ENCODE assay signal across 10 cellular contexts in the genomic region with DNA sequence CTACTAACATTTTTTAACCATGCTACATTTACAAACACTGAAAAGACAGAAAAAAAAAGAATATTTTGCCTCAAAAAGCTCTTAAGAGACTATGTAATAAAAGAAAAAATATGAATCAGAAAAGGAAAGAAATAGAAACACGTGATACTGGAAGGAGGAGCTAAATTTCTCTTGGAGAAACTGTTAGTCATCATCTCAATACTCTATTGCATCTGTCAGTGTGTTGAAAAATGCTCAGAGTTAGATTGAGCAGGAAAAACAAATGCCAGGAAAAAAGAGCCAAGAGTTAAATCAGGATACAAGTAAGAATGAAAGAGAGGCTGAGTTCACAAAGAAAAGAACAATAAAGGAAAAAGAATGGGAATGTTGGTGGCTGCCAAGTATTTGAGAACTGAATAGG. TPM values are rescaled to one million over a fixed set of nuclear protein-coding genes. Genes with fewer than 3 reads are reported as not detected.
A peak's percentile ranks its signal among the peaks of the same experiment; 100 is the strongest.
DNase-seq lines count a peak whose midpoint lies in the region; ATAC-seq and TF ChIP-seq lines count a peak whose summit lies in the region.
"Had no signal": no experiment of that assay in that cellular context is flagged by ENCODE, and none has a peak within 500 bp of the region (broad histone marks: within the 10 kb centered on the region; RNA-seq: fewer than 3 reads in every experiment).

No MANE protein-coding gene starts in this region.

- no peaks in the 10 kb centered on the region for H3K27me3 Mint-ChIP-seq in HFFc6 (ENCODE audit: insufficient read depth)
- no peaks in the 10 kb centered on the region for H3K27me3 Mint-ChIP-seq in activated CD8-positive, alpha-beta T cell treated with anti-CD3 and anti-CD28 coated beads, Interleukin-2, amount 10 ng/mL, durations not matched to agents 7 days and 5 days (ENCODE audit: low read depth)
- no peaks in the 10 kb centered on the region for H3K27me3 Mint-ChIP-seq in Caco-2 (ENCODE audit: insufficient read depth, unreplicated experiment)

- no peaks in the 10 kb centered on the region for H3K27me3 ChIP-seq in Caco-2 (replicated peaks; ENCODE audit: control insufficient read depth, insufficient read depth, low read length)
- no peaks in the 10 kb centered on the region for H3K27me3 ChIP-seq in vagina

- POLR2A ChIA-PET in activated CD8-positive, alpha-beta T cell treated with anti-CD3 and anti-CD28 coated beads, Interleukin-2, amount 10 ng/mL, durations not matched to agents 7 days and 5 days (lab: Charles Lee) = no interaction called here
- POLR2A ChIA-PET in Caco-2 (lab: Charles Lee) = no interaction called here

- no peak for TF ChIP-seq POLR2A in vagina (IDR thresholded peaks at IDR 0.05)

- H3K4me1 Mint-ChIP-seq in HFFc6 (ENCODE audit: low read depth) (peaks cover 54% of the 10 kb centered on the region), Caco-2 (ENCODE audit: low read depth, unreplicated experiment) (peaks cover 11% of the 10 kb centered on the region)
- H3K4me1 Mint-ChIP-seq in activated CD8-positive, alpha-beta T cell treated with anti-CD3 and anti-CD28 coated beads, Interleukin-2, amount 10 ng/mL, durations not matched to agents 7 days and 5 days (ENCODE audit: low read depth) = peaks cover 27% of the 10 kb centered on the region

- H3K36me3 Mint-ChIP-seq in HFFc6 (ENCODE audit: low read depth) = no peaks in the 10 kb centered on the region
- peaks cover 7% of the 10 kb centered on the region for H3K36me3 Mint-ChIP-seq in activated CD8-positive, alpha-beta T cell treated with anti-CD3 and anti-CD28 coated beads, Interleukin-2, amount 10 ng/mL, durations not matched to agents 7 days and 5 days (ENCODE audit: low read depth)
- peaks cover 10% of the 10 kb centered on the region for H3K36me3 Mint-ChIP-seq in Caco-2 (ENCODE audit: insufficient read depth, unreplicated experiment)

- H3K27ac ChIP-seq in vagina = no peak overlapping the region

- H3K4me3 ChIP-seq in AG10803 (ENCODE audit: low read length) (no peak overlapping the region), Caco-2 (ENCODE audit: low read depth, low read length) (no peak overlapping the region), vagina (no peak overlapping the region)

- H3K27ac Mint-ChIP-seq in HFFc6 (peak overlapping the region; percentile 17), Caco-2 (ENCODE audit: unreplicated experiment) (no peak overlapping the region)
- no peak overlapping the region for H3K27ac Mint-ChIP-seq in activated CD8-positive, alpha-beta T cell treated with anti-CD3 and anti-CD28 coated beads, Interleukin-2, amount 10 ng/mL, durations not matched to agents 7 days and 5 days

- H3K36me3 ChIP-seq in Caco-2 (ENCODE audit: control insufficient read depth, insufficient read depth, low read length) (no peaks in the 10 kb centered on the region), vagina (no peaks in the 10 kb centered on the region)

- no peak for ATAC-seq in activated CD8-positive, alpha-beta T cell treated with anti-CD3 and anti-CD28 coated beads, Interleukin-2, amount 10 ng/mL, durations not matched to agents 7 days and 5 days
- no peak for ATAC-seq in GM18868 (IDR thresholded peaks at IDR 0.05; ENCODE audit: unreplicated experiment)

- H3K4me1 ChIP-seq in Caco-2 = no peaks in the 10 kb centered on the region
- peaks cover 17% of the 10 kb centered on the region for H3K4me1 ChIP-seq in vagina

- no TSS peak for BruUV-seq in Caco-2 (replicated peaks; lab: Mats Ljungman, UMichigan)

- intact Hi-C loops in Caco-2 (cut with micrococcal nuclease; ENCODE audit: unreplicated experiment) = no loop called here
- intact Hi-C loops in vagina (cut with DNase I) = no loop called here

- H3K4me3 Mint-ChIP-seq in HFFc6 = peak overlapping the region; percentile 62
- peak overlapping the region; percentile 1 for H3K4me3 Mint-ChIP-seq in activated CD8-positive, alpha-beta T cell treated with anti-CD3 and anti-CD28 coated beads, Interleukin-2, amount 10 ng/mL, durations not matched to agents 7 days and 5 days
- H3K4me3 Mint-ChIP-seq in Caco-2 (ENCODE audit: unreplicated experiment) = no peak overlapping the region

- DNase-seq in AG10803 (ENCODE audit: low read depth) (peak; percentile 49), HFFc6 (peak; percentile 11), iris pigment epithelial cell (ENCODE audit: low read depth) (peak; percentile 66), T-helper 9 cell (no peak), Caco-2 (no peak), vagina (ENCODE audit: extremely low spot score in 2 of 2) (no peak)
- no peak for DNase-seq in activated CD8-positive, alpha-beta T cell treated with anti-CD3 and anti-CD28 coated beads, Interleukin-2, amount 10 ng/mL, durations not matched to agents 7 days and 5 days
- DNase-seq: mesendoderm had no signal

- H3K9me3 Mint-ChIP-seq in HFFc6 (no peaks in the 10 kb centered on the region), Caco-2 (ENCODE audit: unreplicated experiment) (no peaks in the 10 kb centered on the region)
- H3K9me3 Mint-ChIP-seq in activated CD8-positive, alpha-beta T cell treated with anti-CD3 and anti-CD28 coated beads, Interleukin-2, amount 10 ng/mL, durations not matched to agents 7 days and 5 days (ENCODE audit: insufficient read depth) = no peaks in the 10 kb centered on the region

- no peak for TF ChIP-seq CTCF in AG10803 (conservative IDR thresholded peaks at IDR 0.05; ENCODE audit: low read length)
- no peak for TF ChIP-seq CTCF in HFFc6 (IDR thresholded peaks at IDR 0.05)
- no peak for TF ChIP-seq CTCF in Caco-2 (IDR thresholded peaks at IDR 0.05; ENCODE audit: insufficient read depth in 1 of 2, low read depth in 1 of 2, low read length in 1 of 2, severe bottlenecking in 1 of 2, unreplicated experiment in 1 of 2)
- no peak for TF ChIP-seq CTCF in vagina (IDR thresholded peaks at IDR 0.05)

- CTCF ChIA-PET in activated CD8-positive, alpha-beta T cell treated with anti-CD3 and anti-CD28 coated beads, Interleukin-2, amount 10 ng/mL, durations not matched to agents 7 days and 5 days (lab: Charles Lee) = no interaction called here
- CTCF ChIA-PET in Caco-2 (lab: Charles Lee) = no interaction called here

- H3K9me3 ChIP-seq in Caco-2 (no peaks in the 10 kb centered on the region), vagina (no peaks in the 10 kb centered on the region)
- H3K9me3 ChIP-seq: HAP-1 had no signal

RNA-seq across cellular contexts. Expression of gene RAB28, which starts 2.6 kb away (rescaled TPM):
- 10 to 100 TPM; 11.4 to 13.1 (median 12.4) TPM for total RNA-seq in HFFc6 (2021; fragmentation: NEBNext Ultra II Directional; extraction: Animal tissue kit (Norgen Biotek cat#: 25700))
- 10 to 100 TPM; 12.2 to 16.1 TPM for total RNA-seq in activated CD8-positive, alpha-beta T cell treated with anti-CD3 and anti-CD28 coated beads, Interleukin-2, amount 10 ng/mL, durations not matched to agents 7 days and 5 days
- total RNA-seq in Caco-2 (2022) (12.7 and 14.5 TPM in 2 replicates), vagina (182 TPM)

Comparison
In these comparisons a context has a peak if more than half of its experiments do, and no peak if none do; other contexts are left out.
1. DNase-seq: peak in AG10803 (single experiment), HFFc6 (single experiment) and iris pigment epithelial cell (single experiment); none in activated CD8-positive, alpha-beta T cell treated with anti-CD3 and anti-CD28 coated beads, Interleukin-2, amount 10 ng/mL, durations not matched to agents 7 days and 5 days (single experiment), T-helper 9 cell (single experiment), Caco-2 (0 of 2) and vagina (0 of 2).
2. RNA of gene RAB28, which starts 2.6 kb away (total RNA-seq): 182 TPM in vagina (single experiment); 12.2 to 16.1 TPM in activated CD8-positive, alpha-beta T cell treated with anti-CD3 and anti-CD28 coated beads, Interleukin-2, amount 10 ng/mL, durations not matched to agents 7 days and 5 days, 12.7 to 14.5 TPM in Caco-2 and 11.4 to 13.1 TPM in HFFc6; every median in the first group is over 10 times any median in the second.